ENCODE assay signal across 27 cellular contexts in the genomic region with DNA sequence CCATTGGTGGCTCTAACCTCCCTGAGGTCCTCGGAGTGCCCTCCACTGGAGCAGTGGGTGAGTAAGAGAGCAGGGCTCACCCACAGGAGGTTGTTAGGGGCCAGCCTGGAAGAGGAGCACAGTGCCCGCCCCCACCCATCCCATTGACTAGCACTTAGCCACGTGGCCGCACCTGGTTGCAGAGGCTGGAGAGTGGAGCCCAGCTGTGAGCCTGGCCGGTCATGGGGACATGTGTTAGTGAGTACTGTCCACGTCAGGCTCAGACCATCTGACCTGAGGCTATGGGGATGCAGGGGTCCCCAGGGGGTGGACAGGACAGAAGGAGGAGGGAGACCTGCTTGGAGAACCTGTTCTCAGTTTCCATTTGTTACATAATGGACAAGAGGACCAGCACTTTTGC. TPM values are rescaled to one million over a fixed set of nuclear protein-coding genes. Genes with fewer than 3 reads are reported as not detected.
A peak's percentile ranks its signal among the peaks of the same experiment; 100 is the strongest.
DNase-seq lines count a peak whose midpoint lies in the region; ATAC-seq, FAIRE-seq and TF ChIP-seq lines count a peak whose summit lies in the region.
"Had no signal": no experiment of that assay in that cellular context is flagged by ENCODE, and none has a peak within 500 bp of the region (broad histone marks: within the 10 kb centered on the region; RNA-seq: fewer than 3 reads in every experiment).

No MANE protein-coding gene starts in this region.

- H3K36me3 Mint-ChIP-seq in stimulated activated effector memory CD8-positive, alpha-beta T cell treated with anti-CD3 and anti-CD28 coated beads, Interleukin-12 subunit alpha, Interleukin-12 subunit beta, amount 100 ng/mL, for 72 hours, result peaks cover 5% of the 10 kb centered on the region

- no peak overlapping the region for H2BK12ac ChIP-seq in H1 (ENCODE audit: low read depth, low read length)

- no peak for TF ChIP-seq CTCF in H1 (IDR thresholded peaks at IDR 0.05; ENCODE audit: control extremely low read depth in 1 of 3, insufficient read depth in 1 of 3, low read depth in 1 of 3, low read length in 3 of 3)

- H3K27me3 ChIP-seq in H1 (replicated peaks in 1 of 4; ENCODE audit: control insufficient read depth in 3 of 4, extremely low read depth in 1 of 4, insufficient read depth in 3 of 4, low read length in 3 of 4), result peaks cover 3 to 13% (median 10%) of the 10 kb centered on the region in 4 experiments
- H3K27me3 ChIP-seq: BLaER1 treated with 17β-estradiol and CSF1 and Interleukin-3, amounts not matched to agents 10 nM and 100 nM; gastroesophageal sphincter; pancreas; SJSA1; upper lobe of right lung had no signal

- peaks cover 4% of the 10 kb centered on the region; the same call in 1 of the 2 replicates for H3K23me2 ChIP-seq in H1 (ENCODE audit: low read depth, low read length)

- H3K9ac ChIP-seq in H1 (replicated peaks in 1 of 4; ENCODE audit: extremely low read depth in 1 of 4, low read depth in 3 of 4, low read length in 3 of 4), result no peak overlapping the region

- TF ChIP-seq RAD21 in H1 (IDR thresholded peaks at IDR 0.05 in 1 of 2, conservative IDR thresholded peaks at IDR 0.05 in 1 of 2; ENCODE audit: low read depth in 2 of 2, low read length in 2 of 2), result no peak

- no peak overlapping the region for H2BK20ac ChIP-seq in H1 (ENCODE audit: low read length)

- no peak overlapping the region; the same call in 1 of the 2 replicates for H4K8ac ChIP-seq in H1 (ENCODE audit: extremely low read depth, insufficient read depth, low read length)

- no peak for TF ChIP-seq EP300 in H1 (IDR thresholded peaks at IDR 0.05; ENCODE audit: borderline replicate concordance in 1 of 2, low read depth in 2 of 2, low read length in 2 of 2)

- POLR2A ChIA-PET in H1 (lab: Charles Lee; ENCODE audit: partially characterized antibody), result interaction anchor here (0.6 to 2.1 kb wide), 3 partner anchors 12 to 100 kb away, joined by 3 to 6 read pairs (median 4); a partner anchor contains a TSS

- ATAC-seq in Right ventricle myocardium inferior (no peak), HG03280 (IDR thresholded peaks at IDR 0.05; ENCODE audit: unreplicated experiment) (no peak)
- no peak for ATAC-seq in stimulated activated effector memory CD8-positive, alpha-beta T cell treated with anti-CD3 and anti-CD28 coated beads, Interleukin-12 subunit alpha, Interleukin-12 subunit beta, amount 100 ng/mL, for 72 hours
- ATAC-seq: activated CD4-positive, CD25-positive, alpha-beta regulatory T cell treated with anti-CD3 and anti-CD28 coated beads, Interleukin-2, amount 50 U/mL, for 24 hours; activated CD8-positive, alpha-beta T cell treated with anti-CD3 and anti-CD28 coated beads for 36 hours; gastroesophageal sphincter; GM12878; left colon; pancreas; upper lobe of right lung had no signal

- peaks cover 0 to 7% (median 5%) of the 10 kb centered on the region in 4 experiments; a peak in 4 of 7 replicates for H3K4me1 ChIP-seq in H1 (replicated peaks in 1 of 4; ENCODE audit: control insufficient read depth in 3 of 4, insufficient read depth in 4 of 4, low read length in 3 of 4)

- no peak overlapping the region for H3K56ac ChIP-seq in H1 (replicated peaks; ENCODE audit: insufficient read length, low read depth, low read length)

- H2AFZ ChIP-seq in H1 (ENCODE audit: low read length), result no peak overlapping the region

- WGBS in H1 (ENCODE audit: extremely low coverage in 1 of 2, insufficient coverage in 1 of 2, insufficient read length in 1 of 2, insufficient replicate concordance in 2 of 2, low coverage in 1 of 2, low lambda C conversion rate in 2 of 2, missing lambda C conversion rate in 1 of 2), 2 experiments, result 93% methylated on average over 6 of the region's 6 CpGs; no CpG with 5 or more reads in 1 of the 2 experiments

- no peaks in the 10 kb centered on the region for H3K79me1 ChIP-seq in H1 (ENCODE audit: low read depth, low read length)

- peaks cover 0 to 3% (median 0%) of the 10 kb centered on the region in 4 experiments; a peak in 1 of 8 replicates for H3K36me3 ChIP-seq in H1 (ENCODE audit: control insufficient read depth in 2 of 4, insufficient read depth in 4 of 4, low read length in 3 of 4)
- H3K36me3 ChIP-seq: SJSA1 had no signal

- CTCF ChIA-PET in H1 (lab: Charles Lee; ENCODE audit: partially characterized antibody), result interaction anchor here (0.8 to 4.7 kb wide), 10 partner anchors 9 to 497 kb away, joined by 3 to 16 read pairs (median 4); no protein-coding TSS in a partner anchor

- H2BK15ac ChIP-seq in H1 (ENCODE audit: low read length), result no peak overlapping the region; the same call in 1 of the 2 replicates

- no peak overlapping the region; a peak in 1 of 4 replicates for H3K4me2 ChIP-seq in H1 (ENCODE audit: insufficient read depth in 1 of 2, low read depth in 2 of 2, low read length in 2 of 2)

- H3K23ac ChIP-seq in H1 (ENCODE audit: insufficient read length), result no peak overlapping the region

- intact Hi-C loops in Right ventricle myocardium inferior (cut with DNase I), result no loop called here
- intact Hi-C loops in cardiac septum (cut with DNase I), result loop anchor here (10.0 kb wide), 1 partner anchor 101 kb away; a partner anchor contains a TSS

- H3K14ac ChIP-seq in H1 (ENCODE audit: insufficient read length), result no peak overlapping the region

- H3K9me3 Mint-ChIP-seq in stimulated activated effector memory CD8-positive, alpha-beta T cell treated with anti-CD3 and anti-CD28 coated beads, Interleukin-12 subunit alpha, Interleukin-12 subunit beta, amount 100 ng/mL, for 72 hours, result no peaks in the 10 kb centered on the region
- H3K9me3 Mint-ChIP-seq: activated CD8-positive, alpha-beta T cell treated with anti-CD3 and anti-CD28 coated beads for 36 hours had no signal

- H3K9me3 ChIP-seq in H1 (ENCODE audit: insufficient read depth in 2 of 2, low read depth in 1 of 2, low read length in 1 of 2), result no peaks in the 10 kb centered on the region
- H3K9me3 ChIP-seq: gastroesophageal sphincter, pancreas, SJSA1, upper lobe of right lung had no signal

- peak overlapping the region; percentile 83 for H3K4me3 Mint-ChIP-seq in stimulated activated effector memory CD8-positive, alpha-beta T cell treated with anti-CD3 and anti-CD28 coated beads, Interleukin-12 subunit alpha, Interleukin-12 subunit beta, amount 100 ng/mL, for 72 hours

- no peak overlapping the region for H3K27ac ChIP-seq in H1 (ENCODE audit: low read depth, low read length)
- H3K27ac ChIP-seq: BLaER1 treated with 17β-estradiol and CSF1 and Interleukin-3, amounts not matched to agents 10 nM and 100 nM; gastroesophageal sphincter; hepatocyte; pancreas; SJSA1; upper lobe of right lung had no signal

- H2AK5ac ChIP-seq in H1 (ENCODE audit: low read depth, low read length), result no peak overlapping the region

- no peak overlapping the region for H3K4ac ChIP-seq in H1 (replicated peaks; ENCODE audit: insufficient read length, low read depth, low read length)

- H4K20me1 ChIP-seq in H1 (replicated peaks in 1 of 2; ENCODE audit: control insufficient read depth in 1 of 2, insufficient read depth in 2 of 2, low read length in 2 of 2), result peaks cover 0 to 1% of the 10 kb centered on the region in 2 experiments

- H3K27ac Mint-ChIP-seq in stimulated activated effector memory CD8-positive, alpha-beta T cell treated with anti-CD3 and anti-CD28 coated beads, Interleukin-12 subunit alpha, Interleukin-12 subunit beta, amount 100 ng/mL, for 72 hours, result no peak overlapping the region
- H3K27ac Mint-ChIP-seq: activated CD8-positive, alpha-beta T cell treated with anti-CD3 and anti-CD28 coated beads for 36 hours had no signal

- H3K18ac ChIP-seq in H1 (ENCODE audit: extremely low read depth, low read length), result no peak overlapping the region

- no peak for FAIRE-seq in H1 (lab: Jason Lieb, UNC)
- FAIRE-seq: D721Med, endothelial cell of umbilical vein, GM12878, pancreas had no signal

- no peak overlapping the region for H4K5ac ChIP-seq in H1 (ENCODE audit: insufficient read length, low read depth, low read length)

- H2BK120ac ChIP-seq in H1 (replicated peaks; ENCODE audit: low read depth, low read length), result no peak overlapping the region

- DNase-seq in Right ventricle myocardium inferior (ENCODE audit: missing footprints) (peak; percentile 58), cardiac septum (ENCODE audit: low spot score) (no peak), NCI-H69 (lab: John Stamatoyannopoulos, UW) (peak; percentile 18), H1 (ENCODE audit: low read depth in 1 of 2, low spot score in 2 of 2) (no peak), NCI-H446 (lab: John Stamatoyannopoulos, UW) (no peak), cerebellar nuclear complex (lab: John Stamatoyannopoulos, UW) (no peak)
- no peak for DNase-seq in stimulated activated effector memory CD8-positive, alpha-beta T cell treated with anti-CD3 and anti-CD28 coated beads, Interleukin-12 subunit alpha, Interleukin-12 subunit beta, amount 100 ng/mL, for 72 hours (ENCODE audit: low spot score in 2 of 2)
- DNase-seq: ACHN, activated gamma-delta T cell, Kasumi-1, left colon, mesenchymal stem cell, NCI-H1694 treated with DMSO at 0.1 percent for 48 hours, NCI-H526, upper lobe of right lung had no signal

- TF ChIP-seq POLR2A in H1 (IDR thresholded peaks at IDR 0.05; ENCODE audit: control extremely low read depth in 1 of 2, low read depth in 2 of 2, low read length in 2 of 2), result no peak

- peaks cover 5% of the 10 kb centered on the region for H3K4me1 Mint-ChIP-seq in stimulated activated effector memory CD8-positive, alpha-beta T cell treated with anti-CD3 and anti-CD28 coated beads, Interleukin-12 subunit alpha, Interleukin-12 subunit beta, amount 100 ng/mL, for 72 hours

- peak overlapping the region; percentile 32 for H4K91ac ChIP-seq in H1 (replicated peaks; ENCODE audit: insufficient read length, low read length)

- H3K79me2 ChIP-seq in H1 (ENCODE audit: control insufficient read depth in 1 of 2, insufficient read depth in 2 of 2, low read length in 2 of 2), result no peaks in the 10 kb centered on the region
- H3K79me2 ChIP-seq: hepatocyte had no signal

- no peak overlapping the region for H2BK5ac ChIP-seq in H1 (ENCODE audit: low read depth, low read length)

- H3K4me3 ChIP-seq in H1 (ENCODE audit: extremely low read depth in 1 of 4, insufficient read depth in 2 of 4, low read depth in 3 of 4, low read length in 4 of 4), result no peak overlapping the region
- H3K4me3 ChIP-seq: GM12878, hepatocyte, pancreas, SJSA1, smooth muscle cell had no signal

TF ChIP-seq in H1, 55 proteins besides CTCF, POLR2A, EP300 and RAD21 (continues in another document):
- no peak for TF ChIP-seq SUZ12 (IDR thresholded peaks at IDR 0.05; ENCODE audit: low read length)

RNA-seq across cellular contexts. Expression of a gene that starts 1.4 kb away (rescaled TPM):
- total RNA-seq in Right ventricle myocardium inferior, result 17.8 TPM
- 18.6 TPM for total RNA-seq in cardiac septum
- total RNA-seq in H1 (2021; fragmentation: NEBNext Ultra II Directional; extraction: Animal tissue kit (Norgen Biotek cat#: 25700)), result 4.0 and 4.1 TPM in 2 replicates
- polyA plus RNA-seq in H1 (2011; rRNA removed), result 3.3 and 5.8 TPM in 2 replicates
- polyA plus RNA-seq in H1 (2011; cell fraction: cytosol; rRNA removed), result 3.4 TPM
- 9.7 TPM for polyA plus RNA-seq in H1 (2011; cell fraction: nucleus; rRNA removed)
- 1.8 to 4.3 TPM (median 3.6 TPM) in 4 replicates for polyA plus RNA-seq in H1 (2012, experiment 1 of 2)
- polyA plus RNA-seq in H1 (2012, experiment 2 of 2), result 1.4 TPM
- 3.7 TPM for polyA plus RNA-seq in H1 (2013, experiment 1 of 2)
- 4.0 TPM for polyA plus RNA-seq in H1 (2013, experiment 2 of 2)
- 3.2 and 4.5 TPM in 2 replicates for polyA minus RNA-seq in H1 (2011; rRNA and poly(A)+ RNA removed)
- 2.6 TPM for polyA minus RNA-seq in H1 (2011; cell fraction: cytosol; rRNA and poly(A)+ RNA removed)
- 7.5 TPM for polyA minus RNA-seq in H1 (2011; cell fraction: nucleus; rRNA and poly(A)+ RNA removed)

Comparison
In these comparisons a context has a peak if more than half of its experiments do, and no peak if none do; other contexts are left out.
1. DNase-seq: peak in Right ventricle myocardium inferior (single experiment) and NCI-H69 (single experiment); none in cardiac septum (single experiment), H1 (0 of 2), stimulated activated effector memory CD8-positive, alpha-beta T cell treated with anti-CD3 and anti-CD28 coated beads, Interleukin-12 subunit alpha, Interleukin-12 subunit beta, amount 100 ng/mL, for 72 hours (0 of 2), NCI-H446 (0 of 2) and cerebellar nuclear complex (0 of 2).